18 cellular contexts compared by ENCODE assay signal in genomic region chr6:129632081-129632758, GRCh38.
A peak's percentile ranks its signal among the peaks of the same experiment; 100 is the strongest.
DNase-seq lines count a peak whose midpoint lies in the region; ATAC-seq, FAIRE-seq and TF ChIP-seq lines count a peak whose summit lies in the region.
"Had no signal": no experiment of that assay in that cellular context is flagged by ENCODE, and none has a peak within 500 bp of the region (broad histone marks: within the 10 kb centered on the region; RNA-seq: fewer than 3 reads in every experiment).

No MANE protein-coding gene starts in this region.

- H3K79me2 ChIP-seq in endothelial cell of umbilical vein (ENCODE audit: control insufficient read depth, insufficient read depth, low read length) = peaks cover 5% of the 10 kb centered on the region

- dilution Hi-C loops in endothelial cell of umbilical vein (cut with MboI; ENCODE audit: extremely low pct_ligation_motif_present, low sequenced_read_pairs) = no loop called here

- TF ChIP-seq POLR2A in endothelial cell of umbilical vein (IDR thresholded peaks at IDR 0.05; ENCODE audit: low read depth, low read length) = no peak

- intact Hi-C loops in endothelial cell of umbilical vein (cut with micrococcal nuclease) = no loop called here
- intact Hi-C loops in activated CD4-positive, alpha-beta T cell treated with anti-CD3 and anti-CD28 coated beads, Interleukin-2, amount 10 ng/mL, durations not matched to agents 24 days and 14 days (cut with micrococcal nuclease) = no loop called here

- H3K9me3 Mint-ChIP-seq in activated CD4-positive, alpha-beta T cell treated with anti-CD3 and anti-CD28 coated beads, Interleukin-2, amount 10 ng/mL, durations not matched to agents 24 days and 14 days = no peaks in the 10 kb centered on the region

- no TSS peak for BruUV-seq in endothelial cell of umbilical vein (replicated peaks; lab: Mats Ljungman, UMichigan)

- H3K9me1 ChIP-seq in endothelial cell of umbilical vein (replicated peaks; ENCODE audit: control insufficient read depth, extremely low read depth, insufficient read depth, low read length) = no peaks in the 10 kb centered on the region

- DNase-seq in DMS153 (lab: John Stamatoyannopoulos, UW) = peak; percentile 75
- peak; percentile 28 for DNase-seq in DMS153 treated with DMSO at 0.1 percent for 48 hours (lab: John Stamatoyannopoulos, UW; ENCODE audit: unreplicated experiment)
- peak; percentile 36 for DNase-seq in NCI-H446 treated with DMSO at 0.1 percent for 48 hours (lab: John Stamatoyannopoulos, UW)
- DNase-seq in endothelial cell of umbilical vein (ENCODE audit: low read depth, low spot score) = peak; percentile 72
- DNase-seq in activated CD4-positive, alpha-beta T cell treated with anti-CD3 and anti-CD28 coated beads, Interleukin-2, amount 10 ng/mL, durations not matched to agents 24 days and 14 days = no peak
- no peak for DNase-seq in brain microvascular endothelial cell
- DNase-seq: ACHN, AML-193, NCI-H1436, NCI-H1930, NCI-H2227 treated with DMSO at 0.1 percent for 48 hours, NCI-H526 treated with DMSO at 0.1 percent for 48 hours, OCI-M1, Right ventricle myocardium superior had no signal

- no peaks in the 10 kb centered on the region for H3K9me3 ChIP-seq in endothelial cell of umbilical vein (replicated peaks; ENCODE audit: control insufficient read depth, insufficient read depth, low read length)
- H3K9me3 ChIP-seq: HAP-1 had no signal

- H3K4me3 Mint-ChIP-seq in activated CD4-positive, alpha-beta T cell treated with anti-CD3 and anti-CD28 coated beads, Interleukin-2, amount 10 ng/mL, durations not matched to agents 24 days and 14 days = no peak overlapping the region

- no peaks in the 10 kb centered on the region for H3K27me3 Mint-ChIP-seq in activated CD4-positive, alpha-beta T cell treated with anti-CD3 and anti-CD28 coated beads, Interleukin-2, amount 10 ng/mL, durations not matched to agents 24 days and 14 days

- H3K4me3 ChIP-seq in endothelial cell of umbilical vein (replicated peaks in 1 of 3; ENCODE audit: insufficient read depth in 1 of 3, low read depth in 1 of 3, low read length in 3 of 3) (no peak overlapping the region), brain microvascular endothelial cell (ENCODE audit: low read depth, low read length) (no peak overlapping the region)
- H3K4me3 ChIP-seq: HAP-1 had no signal

- H3K36me3 ChIP-seq in endothelial cell of umbilical vein (ENCODE audit: control insufficient read depth in 2 of 2, extremely low read depth in 1 of 2, insufficient read depth in 2 of 2, low read length in 2 of 2) = peaks cover 7 to 39% of the 10 kb centered on the region in 2 experiments
- H3K36me3 ChIP-seq in brain microvascular endothelial cell (replicated peaks) = peaks cover 16% of the 10 kb centered on the region

- POLR2A ChIA-PET in endothelial cell of umbilical vein (lab: Charles Lee) = no interaction called here

- in situ Hi-C loops in brain microvascular endothelial cell (cut with HindIII; ENCODE audit: low pct_ligation_motif_present, low sequenced_read_pairs) = no loop called here

- H3K9ac ChIP-seq in endothelial cell of umbilical vein (replicated peaks; ENCODE audit: extremely low read depth, insufficient read depth, low read length) = no peak overlapping the region

- H3K4me1 ChIP-seq in endothelial cell of umbilical vein (ENCODE audit: control insufficient read depth, extremely low read depth, insufficient read depth, low read length) = peaks cover 12% of the 10 kb centered on the region

- H3K27ac Mint-ChIP-seq in activated CD4-positive, alpha-beta T cell treated with anti-CD3 and anti-CD28 coated beads, Interleukin-2, amount 10 ng/mL, durations not matched to agents 24 days and 14 days = no peak overlapping the region

- H2AFZ ChIP-seq in endothelial cell of umbilical vein (ENCODE audit: low read depth, low read length) = no peak overlapping the region

- no peak for FAIRE-seq in endothelial cell of umbilical vein (lab: Jason Lieb, UNC)
- FAIRE-seq: D721Med had no signal

- CTCF ChIA-PET in endothelial cell of umbilical vein (lab: Charles Lee) = interaction anchor here (0.7 to 1.7 kb wide), 5 partner anchors 9 to 389 kb away, joined by 3 to 5 read pairs (median 4); no protein-coding TSS in a partner anchor

- no peak overlapping the region for H3K4me2 ChIP-seq in endothelial cell of umbilical vein (ENCODE audit: insufficient read depth, low read length)

- no peaks in the 10 kb centered on the region for H3K4me1 Mint-ChIP-seq in activated CD4-positive, alpha-beta T cell treated with anti-CD3 and anti-CD28 coated beads, Interleukin-2, amount 10 ng/mL, durations not matched to agents 24 days and 14 days

- H3K36me3 Mint-ChIP-seq in activated CD4-positive, alpha-beta T cell treated with anti-CD3 and anti-CD28 coated beads, Interleukin-2, amount 10 ng/mL, durations not matched to agents 24 days and 14 days (ENCODE audit: low read depth) = peaks cover 9% of the 10 kb centered on the region

- H3K27me3 ChIP-seq in endothelial cell of umbilical vein (ENCODE audit: control insufficient read depth in 2 of 2, insufficient read depth in 2 of 2, low read length in 2 of 2) (no peaks in the 10 kb centered on the region), brain microvascular endothelial cell (replicated peaks) (no peaks in the 10 kb centered on the region)

- TF ChIP-seq CTCF in endothelial cell of umbilical vein (IDR thresholded peaks at IDR 0.05; ENCODE audit: extremely low read depth in 1 of 2, insufficient read depth in 1 of 2, low read depth in 1 of 2, low read length in 2 of 2) (no peak), brain microvascular endothelial cell (IDR thresholded peaks at IDR 0.05; ENCODE audit: low read depth, low read length, missing control alignments) (no peak)

- H4K20me1 ChIP-seq in endothelial cell of umbilical vein (replicated peaks; ENCODE audit: control insufficient read depth, extremely low read depth, insufficient read depth, low read length) = no peaks in the 10 kb centered on the region

- H3K27ac ChIP-seq in endothelial cell of umbilical vein (ENCODE audit: insufficient read depth, low read depth, low read length) = no peak overlapping the region
- H3K27ac ChIP-seq in brain microvascular endothelial cell = no peak overlapping the region
- H3K27ac ChIP-seq: C4-2B had no signal

- ATAC-seq in HG03045 (IDR thresholded peaks at IDR 0.05; ENCODE audit: unreplicated experiment) = no peak

TF ChIP-seq in endothelial cell of umbilical vein, 7 proteins besides CTCF, POLR2A, EP300 and RAD21:
- TF ChIP-seq MYC (IDR thresholded peaks at IDR 0.05; ENCODE audit: low read depth, low read length) = no peak

Comparison
In these comparisons a context has a peak if more than half of its experiments do, and no peak if none do; other contexts are left out.
1. DNase-seq: peak in DMS153 (single experiment), DMS153 treated with DMSO at 0.1 percent for 48 hours (single experiment), NCI-H446 treated with DMSO at 0.1 percent for 48 hours (single experiment) and endothelial cell of umbilical vein (single experiment); none in activated CD4-positive, alpha-beta T cell treated with anti-CD3 and anti-CD28 coated beads, Interleukin-2, amount 10 ng/mL, durations not matched to agents 24 days and 14 days (single experiment) and brain microvascular endothelial cell (single experiment).